ENCODE assay signal across 9 cellular contexts in the genomic region with DNA sequence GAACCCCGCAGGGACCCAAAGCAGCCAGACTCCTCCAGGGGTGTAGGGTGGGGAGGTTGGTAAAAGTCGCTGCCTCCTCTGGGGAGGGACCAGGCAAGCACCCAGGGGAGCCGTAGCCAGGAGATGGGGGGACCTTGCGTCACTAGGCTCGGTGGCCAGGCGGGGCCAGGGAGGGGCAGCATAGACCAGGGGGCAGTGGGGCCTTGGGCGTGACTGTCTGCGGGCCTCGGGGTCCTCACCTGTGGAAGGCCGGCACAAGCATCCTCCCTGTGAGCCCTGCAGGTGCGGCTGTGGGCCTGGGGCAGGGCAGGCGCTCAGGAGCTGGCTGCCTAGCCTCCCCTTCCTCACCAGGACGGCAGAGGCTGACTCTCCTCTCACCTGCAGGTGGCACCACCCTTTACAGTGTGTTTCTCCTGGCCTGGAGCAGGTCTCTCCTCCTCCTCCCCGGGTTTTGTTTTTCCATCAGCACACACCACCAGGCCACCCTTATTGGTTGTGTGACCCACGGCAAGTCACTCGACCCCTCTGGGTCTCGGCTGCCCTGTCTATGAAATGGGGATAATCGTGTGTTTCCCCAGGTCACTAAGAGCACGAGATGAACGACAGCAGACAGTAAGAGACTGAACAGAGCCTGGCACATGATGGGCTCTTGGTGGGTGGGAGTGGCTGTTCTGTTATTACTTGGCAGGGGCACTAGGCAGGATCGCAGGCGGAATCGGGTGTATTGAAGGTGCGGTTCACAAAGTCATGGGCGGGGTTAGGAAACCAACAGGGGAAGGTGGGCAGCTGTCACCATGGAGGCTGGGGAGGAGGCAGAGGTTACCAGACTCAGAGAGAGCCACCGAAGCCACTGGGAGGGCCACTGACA. TPM values are rescaled to one million over a fixed set of nuclear protein-coding genes. Genes with fewer than 3 reads are reported as not detected.
DNase-seq lines count a peak whose midpoint lies in the region; ATAC-seq and TF ChIP-seq lines count a peak whose summit lies in the region.
"Had no signal": no experiment of that assay in that cellular context is flagged by ENCODE, and none has a peak within 500 bp of the region (broad histone marks: within the 10 kb centered on the region; RNA-seq: fewer than 3 reads in every experiment).

No MANE protein-coding gene starts in this region.

- peaks cover 22% of the 10 kb centered on the region for H3K27me3 Mint-ChIP-seq in GM23338 (ENCODE audit: insufficient read depth, low read depth, poor library complexity)

- no peaks in the 10 kb centered on the region for H3K36me3 Mint-ChIP-seq in GM23338 (ENCODE audit: low read depth)

- H3K36me3 ChIP-seq in BLaER1 treated with 17β-estradiol and CSF1 and Interleukin-3, amounts not matched to agents 10 nM and 100 nM = no peaks in the 10 kb centered on the region
- no peaks in the 10 kb centered on the region for H3K36me3 ChIP-seq in GM23338 (ENCODE audit: insufficient read depth)
- H3K36me3 ChIP-seq in SK-N-MC (ENCODE audit: insufficient read depth, low read length) = no peaks in the 10 kb centered on the region
- H3K36me3 ChIP-seq: left ventricle myocardium inferior had no signal

- H3K9me2 ChIP-seq in GM23338 (ENCODE audit: insufficient read depth) = no peaks in the 10 kb centered on the region

- peak overlapping the region in 9 of 11 experiments; percentile 64 to 90 (median 84); a peak in 18 of 22 replicates for H3K27ac ChIP-seq in BLaER1 treated with 17β-estradiol and CSF1 and Interleukin-3, amounts not matched to agents 10 nM and 100 nM
- H3K27ac ChIP-seq in GM23338 (ENCODE audit: low read depth) = no peak overlapping the region
- 0 out of 2 replicates have a peak overlapping the region, but pooled peaks have one; percentile 46 for H3K27ac ChIP-seq in SK-N-MC
- H3K27ac ChIP-seq: left ventricle myocardium inferior had no signal

- DNase-seq in GM23338 (ENCODE audit: low spot score) (peak; percentile 86), SK-N-MC (ENCODE audit: low read depth, low spot score) (no peak), iPS-NIHi11 (ENCODE audit: low spot score) (peak; percentile 87), T1000 (lab: John Stamatoyannopoulos, UW) (no peak), NCI-H2029 (lab: John Stamatoyannopoulos, UW) (no peak)
- no peak for DNase-seq in activated CD4-positive, CD25-positive, alpha-beta regulatory T cell treated with anti-CD3 and anti-CD28 coated beads, Interleukin-2, amount 50 U/mL, for 72 hours
- DNase-seq: left ventricle myocardium inferior had no signal

- H3K9me3 ChIP-seq in BLaER1 treated with 17β-estradiol and CSF1 and Interleukin-3, amounts not matched to agents 10 nM and 100 nM (replicated peaks in 1 of 11) = no peaks in the 10 kb centered on the region
- no peaks in the 10 kb centered on the region for H3K9me3 ChIP-seq in SK-N-MC (ENCODE audit: low read depth, low read length)
- H3K9me3 ChIP-seq: left ventricle myocardium inferior had no signal

- H3K79me2 ChIP-seq in GM23338 (replicated peaks; ENCODE audit: insufficient read depth) = no peaks in the 10 kb centered on the region

- no peak overlapping the region for H3K27ac Mint-ChIP-seq in GM23338

- H3K27me3 ChIP-seq in BLaER1 treated with 17β-estradiol and CSF1 and Interleukin-3, amounts not matched to agents 10 nM and 100 nM = no peaks in the 10 kb centered on the region
- H3K27me3 ChIP-seq in GM23338 (ENCODE audit: insufficient read depth) = peaks cover 4% of the 10 kb centered on the region; the same call in 1 of the 2 replicates

- H3F3A ChIP-seq in GM23338 (replicated peaks; ENCODE audit: low read depth) = 0 out of 2 replicates have a peak, but pooled peaks cover 5% of the 10 kb centered on the region

- H2AFZ ChIP-seq in GM23338 = no peak overlapping the region

- H3K9me3 Mint-ChIP-seq in GM23338 = no peaks in the 10 kb centered on the region

- peak overlapping the region in 10 of 11 experiments; percentile 88 to 98 (median 96); a peak in 20 of 22 replicates for H3K4me2 ChIP-seq in BLaER1 treated with 17β-estradiol and CSF1 and Interleukin-3, amounts not matched to agents 10 nM and 100 nM
- H3K4me2 ChIP-seq in GM23338 = no peak overlapping the region

- peak; percentile 59 to 84 for TF ChIP-seq CTCF in GM23338 (conservative IDR thresholded peaks at IDR 0.05; ENCODE audit: low read depth in 2 of 2)

- H3K4me3 ChIP-seq in BLaER1 treated with 17β-estradiol and CSF1 and Interleukin-3, amounts not matched to agents 10 nM and 100 nM = no peak overlapping the region; a peak in 1 of 20 replicates
- no peak overlapping the region for H3K4me3 ChIP-seq in GM23338
- no peak overlapping the region for H3K4me3 ChIP-seq in SK-N-MC
- H3K4me3 ChIP-seq: left ventricle myocardium inferior had no signal

- no peak overlapping the region for H3K4me3 Mint-ChIP-seq in GM23338

- ATAC-seq in GM23338 (peak; percentile 91), GM21717 (IDR thresholded peaks at IDR 0.05; ENCODE audit: unreplicated experiment) (no peak)

- peaks cover 58 to 97% (median 90%) of the 10 kb centered on the region in 10 experiments for H3K4me1 ChIP-seq in BLaER1 treated with 17β-estradiol and CSF1 and Interleukin-3, amounts not matched to agents 10 nM and 100 nM
- H3K4me1 ChIP-seq in GM23338 (ENCODE audit: insufficient read depth) = peaks cover 9% of the 10 kb centered on the region

- H4K20me1 ChIP-seq in BLaER1 treated with 17β-estradiol and CSF1 and Interleukin-3, amounts not matched to agents 10 nM and 100 nM = peaks cover 0 to 69% (median 12%) of the 10 kb centered on the region in 11 experiments; a peak in 14 of 22 replicates
- peaks cover 15% of the 10 kb centered on the region for H4K20me1 ChIP-seq in GM23338 (replicated peaks; ENCODE audit: insufficient read depth)

- H3K4me1 Mint-ChIP-seq in GM23338 = peaks cover 34% of the 10 kb centered on the region

- H3K9ac ChIP-seq in BLaER1 treated with 17β-estradiol and CSF1 and Interleukin-3, amounts not matched to agents 10 nM and 100 nM = peak overlapping the region in 8 of 11 experiments; percentile 68 to 78 (median 73); a peak in 15 of 22 replicates
- no peak overlapping the region for H3K9ac ChIP-seq in SK-N-MC (ENCODE audit: insufficient read length)

TF ChIP-seq in GM23338, 12 proteins besides CTCF, POLR2A, EP300 and RAD21:
- TF ChIP-seq EZH2 (IDR thresholded peaks at IDR 0.05; ENCODE audit: low read depth, unreplicated experiment) = no peak
- no peak for TF ChIP-seq ZNF331 (CRISPR knock-in tag; IDR thresholded peaks at IDR 0.05; ENCODE audit: low read depth)
- TF ChIP-seq, protein P1, sequence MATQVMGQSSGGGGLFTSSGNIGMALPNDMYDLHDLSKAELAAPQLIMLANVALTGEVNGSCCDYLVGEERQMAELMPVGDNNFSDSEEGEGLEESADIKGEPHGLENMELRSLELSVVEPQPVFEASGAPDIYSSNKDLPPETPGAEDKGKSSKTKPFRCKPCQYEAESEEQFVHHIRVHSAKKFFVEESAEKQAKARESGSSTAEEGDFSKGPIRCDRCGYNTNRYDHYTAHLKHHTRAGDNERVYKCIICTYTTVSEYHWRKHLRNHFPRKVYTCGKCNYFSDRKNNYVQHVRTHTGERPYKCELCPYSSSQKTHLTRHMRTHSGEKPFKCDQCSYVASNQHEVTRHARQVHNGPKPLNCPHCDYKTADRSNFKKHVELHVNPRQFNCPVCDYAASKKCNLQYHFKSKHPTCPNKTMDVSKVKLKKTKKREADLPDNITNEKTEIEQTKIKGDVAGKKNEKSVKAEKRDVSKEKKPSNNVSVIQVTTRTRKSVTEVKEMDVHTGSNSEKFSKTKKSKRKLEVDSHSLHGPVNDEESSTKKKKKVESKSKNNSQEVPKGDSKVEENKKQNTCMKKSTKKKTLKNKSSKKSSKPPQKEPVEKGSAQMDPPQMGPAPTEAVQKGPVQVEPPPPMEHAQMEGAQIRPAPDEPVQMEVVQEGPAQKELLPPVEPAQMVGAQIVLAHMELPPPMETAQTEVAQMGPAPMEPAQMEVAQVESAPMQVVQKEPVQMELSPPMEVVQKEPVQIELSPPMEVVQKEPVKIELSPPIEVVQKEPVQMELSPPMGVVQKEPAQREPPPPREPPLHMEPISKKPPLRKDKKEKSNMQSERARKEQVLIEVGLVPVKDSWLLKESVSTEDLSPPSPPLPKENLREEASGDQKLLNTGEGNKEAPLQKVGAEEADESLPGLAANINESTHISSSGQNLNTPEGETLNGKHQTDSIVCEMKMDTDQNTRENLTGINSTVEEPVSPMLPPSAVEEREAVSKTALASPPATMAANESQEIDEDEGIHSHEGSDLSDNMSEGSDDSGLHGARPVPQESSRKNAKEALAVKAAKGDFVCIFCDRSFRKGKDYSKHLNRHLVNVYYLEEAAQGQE (IDR thresholded peaks at IDR 0.05; ENCODE audit: unreplicated experiment) = no peak
- no peak for TF ChIP-seq CREB1 (CRISPR knock-in tag; IDR thresholded peaks at IDR 0.05; ENCODE audit: low read depth)
- TF ChIP-seq JUNB (IDR thresholded peaks at IDR 0.05; ENCODE audit: unreplicated experiment) = no peak
TF ChIP-seq in GM23338: peak in this region for 0.

RNA-seq across cellular contexts. Expression of a gene that starts 52.7 kb away (rescaled TPM):
- total RNA-seq in GM23338 (2014; rRNA removed; shearing (Covaris generic)) = 0.54 and 1.1 TPM in 2 replicates
- 0.40 and 0.76 TPM in 2 replicates for polyA plus RNA-seq in GM23338 (2016; fragmentation: Nextera tagmentation; extraction: Ambion mirVana)

Comparison
In these comparisons a context has a peak if more than half of its experiments do, and no peak if none do; other contexts are left out.
1. DNase-seq: peak in GM23338 (single experiment) and iPS-NIHi11 (single experiment); none in SK-N-MC (single experiment), activated CD4-positive, CD25-positive, alpha-beta regulatory T cell treated with anti-CD3 and anti-CD28 coated beads, Interleukin-2, amount 50 U/mL, for 72 hours (single experiment), T1000 (single experiment) and NCI-H2029 (single experiment).